Comparison of ENCODE assay signal across 17 cellular contexts in genomic region chr5:134566181-134566740, GRCh38.
"Had no signal": no experiment of that assay in that cellular context is flagged by ENCODE, and none has a peak within 500 bp of the region (broad histone marks: within the 10 kb centered on the region; RNA-seq: fewer than 3 reads in every experiment).

No MANE protein-coding gene starts in this region.

- H3K4me3 Mint-ChIP-seq: activated T-cell treated with anti-CD3 and anti-CD28 coated beads, Interleukin-2, amount 50 U/mL, for 72 hours; brain had no signal

- H3K9me3 ChIP-seq: lower lobe of right lung, ovary, right lobe of liver, SK-N-SH, thyroid gland, uterus had no signal

- H3K4me2 ChIP-seq: SK-N-SH, smooth muscle cell had no signal

- ATAC-seq: activated T-cell treated with anti-CD3 and anti-CD28 coated beads, Interleukin-2, amount 50 U/mL, for 72 hours; lower lobe of right lung; right lobe of liver had no signal

- DNase-seq: activated CD4-positive, alpha-beta T cell treated with anti-CD3 and anti-CD28 coated beads for 1 hour; activated CD4-positive, alpha-beta T cell treated with anti-CD3 and anti-CD28 coated beads, Interleukin-2, amount 50 U/mL, for 48 hours; activated T-cell treated with anti-CD3 and anti-CD28 coated beads, Interleukin-2, amount 50 U/mL, for 72 hours; dermis blood vessel endothelial cell; foreskin melanocyte; head of caudate nucleus; lower lobe of right lung; midbrain; right lobe of liver; SK-N-SH; T-helper 1 cell; thyroid gland; uterus had no signal

- H3K9ac ChIP-seq: SK-N-SH had no signal

- H3K27ac ChIP-seq: epithelial cell of prostate, lower lobe of right lung, ovary, uterus had no signal

- H3K9me2 ChIP-seq: SK-N-SH had no signal

- H3K27me3 ChIP-seq: ovary, right lobe of liver, thyroid gland, uterus had no signal

- H3K9me3 Mint-ChIP-seq: activated T-cell treated with anti-CD3 and anti-CD28 coated beads, Interleukin-2, amount 50 U/mL, for 72 hours had no signal

- H3K4me3 ChIP-seq: lower lobe of right lung, ovary, right lobe of liver, smooth muscle cell, thyroid gland, uterus had no signal

- H3K36me3 ChIP-seq: ovary, uterus had no signal
